ENCODE assay signal across 1 cellular context in genomic region chr16:1379054-1379862, GRCh38.
TF ChIP-seq lines count a peak whose summit lies in the region.

No MANE protein-coding gene starts in this region.

TF ChIP-seq in IMR-90, 13 proteins besides CTCF, POLR2A, EP300 and RAD21 (continued from another document):
- no peak for TF ChIP-seq RFX5 (IDR thresholded peaks at IDR 0.05; ENCODE audit: low read depth, low read length)
